ENCODE assay signal across 1 cellular context in genomic region chr2:210556355-210556980, GRCh38.
TF ChIP-seq lines count a peak whose summit lies in the region.

Gene CPS1, plus strand, starts transcription at chr2:210556599. Its CDS starts 135 bp downstream, at chr2:210556734.

TF ChIP-seq in WTC11, 78 proteins besides CTCF, POLR2A, EP300 and RAD21 (continued from another document):
- TF ChIP-seq, protein P1, sequence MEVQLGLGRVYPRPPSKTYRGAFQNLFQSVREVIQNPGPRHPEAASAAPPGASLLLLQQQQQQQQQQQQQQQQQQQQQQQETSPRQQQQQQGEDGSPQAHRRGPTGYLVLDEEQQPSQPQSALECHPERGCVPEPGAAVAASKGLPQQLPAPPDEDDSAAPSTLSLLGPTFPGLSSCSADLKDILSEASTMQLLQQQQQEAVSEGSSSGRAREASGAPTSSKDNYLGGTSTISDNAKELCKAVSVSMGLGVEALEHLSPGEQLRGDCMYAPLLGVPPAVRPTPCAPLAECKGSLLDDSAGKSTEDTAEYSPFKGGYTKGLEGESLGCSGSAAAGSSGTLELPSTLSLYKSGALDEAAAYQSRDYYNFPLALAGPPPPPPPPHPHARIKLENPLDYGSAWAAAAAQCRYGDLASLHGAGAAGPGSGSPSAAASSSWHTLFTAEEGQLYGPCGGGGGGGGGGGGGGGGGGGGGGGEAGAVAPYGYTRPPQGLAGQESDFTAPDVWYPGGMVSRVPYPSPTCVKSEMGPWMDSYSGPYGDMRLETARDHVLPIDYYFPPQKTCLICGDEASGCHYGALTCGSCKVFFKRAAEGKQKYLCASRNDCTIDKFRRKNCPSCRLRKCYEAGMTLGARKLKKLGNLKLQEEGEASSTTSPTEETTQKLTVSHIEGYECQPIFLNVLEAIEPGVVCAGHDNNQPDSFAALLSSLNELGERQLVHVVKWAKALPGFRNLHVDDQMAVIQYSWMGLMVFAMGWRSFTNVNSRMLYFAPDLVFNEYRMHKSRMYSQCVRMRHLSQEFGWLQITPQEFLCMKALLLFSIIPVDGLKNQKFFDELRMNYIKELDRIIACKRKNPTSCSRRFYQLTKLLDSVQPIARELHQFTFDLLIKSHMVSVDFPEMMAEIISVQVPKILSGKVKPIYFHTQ (CRISPR knock-in tag; IDR thresholded peaks at IDR 0.05): no peak
- no peak for TF ChIP-seq MAX (CRISPR knock-in tag; IDR thresholded peaks at IDR 0.05)
- TF ChIP-seq GTF2I (CRISPR knock-in tag; conservative IDR thresholded peaks at IDR 0.05): no peak
- no peak for TF ChIP-seq MYBL2 (CRISPR knock-in tag; IDR thresholded peaks at IDR 0.05)
- no peak for TF ChIP-seq NFYB (CRISPR knock-in tag; conservative IDR thresholded peaks at IDR 0.05; ENCODE audit: low read depth)
- TF ChIP-seq ZBTB21 (CRISPR knock-in tag; IDR thresholded peaks at IDR 0.05; ENCODE audit: borderline replicate concordance): no peak
- TF ChIP-seq SP1 (CRISPR knock-in tag; conservative IDR thresholded peaks at IDR 0.05): no peak
- TF ChIP-seq, protein P2, sequence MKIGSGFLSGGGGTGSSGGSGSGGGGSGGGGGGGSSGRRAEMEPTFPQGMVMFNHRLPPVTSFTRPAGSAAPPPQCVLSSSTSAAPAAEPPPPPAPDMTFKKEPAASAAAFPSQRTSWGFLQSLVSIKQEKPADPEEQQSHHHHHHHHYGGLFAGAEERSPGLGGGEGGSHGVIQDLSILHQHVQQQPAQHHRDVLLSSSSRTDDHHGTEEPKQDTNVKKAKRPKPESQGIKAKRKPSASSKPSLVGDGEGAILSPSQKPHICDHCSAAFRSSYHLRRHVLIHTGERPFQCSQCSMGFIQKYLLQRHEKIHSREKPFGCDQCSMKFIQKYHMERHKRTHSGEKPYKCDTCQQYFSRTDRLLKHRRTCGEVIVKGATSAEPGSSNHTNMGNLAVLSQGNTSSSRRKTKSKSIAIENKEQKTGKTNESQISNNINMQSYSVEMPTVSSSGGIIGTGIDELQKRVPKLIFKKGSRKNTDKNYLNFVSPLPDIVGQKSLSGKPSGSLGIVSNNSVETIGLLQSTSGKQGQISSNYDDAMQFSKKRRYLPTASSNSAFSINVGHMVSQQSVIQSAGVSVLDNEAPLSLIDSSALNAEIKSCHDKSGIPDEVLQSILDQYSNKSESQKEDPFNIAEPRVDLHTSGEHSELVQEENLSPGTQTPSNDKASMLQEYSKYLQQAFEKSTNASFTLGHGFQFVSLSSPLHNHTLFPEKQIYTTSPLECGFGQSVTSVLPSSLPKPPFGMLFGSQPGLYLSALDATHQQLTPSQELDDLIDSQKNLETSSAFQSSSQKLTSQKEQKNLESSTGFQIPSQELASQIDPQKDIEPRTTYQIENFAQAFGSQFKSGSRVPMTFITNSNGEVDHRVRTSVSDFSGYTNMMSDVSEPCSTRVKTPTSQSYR (CRISPR knock-in tag; IDR thresholded peaks at IDR 0.05): no peak
- TF ChIP-seq TEAD4 (CRISPR knock-in tag; IDR thresholded peaks at IDR 0.05): no peak
- no peak for TF ChIP-seq JAZF1 (CRISPR knock-in tag; IDR thresholded peaks at IDR 0.05)
- TF ChIP-seq, protein P3, sequence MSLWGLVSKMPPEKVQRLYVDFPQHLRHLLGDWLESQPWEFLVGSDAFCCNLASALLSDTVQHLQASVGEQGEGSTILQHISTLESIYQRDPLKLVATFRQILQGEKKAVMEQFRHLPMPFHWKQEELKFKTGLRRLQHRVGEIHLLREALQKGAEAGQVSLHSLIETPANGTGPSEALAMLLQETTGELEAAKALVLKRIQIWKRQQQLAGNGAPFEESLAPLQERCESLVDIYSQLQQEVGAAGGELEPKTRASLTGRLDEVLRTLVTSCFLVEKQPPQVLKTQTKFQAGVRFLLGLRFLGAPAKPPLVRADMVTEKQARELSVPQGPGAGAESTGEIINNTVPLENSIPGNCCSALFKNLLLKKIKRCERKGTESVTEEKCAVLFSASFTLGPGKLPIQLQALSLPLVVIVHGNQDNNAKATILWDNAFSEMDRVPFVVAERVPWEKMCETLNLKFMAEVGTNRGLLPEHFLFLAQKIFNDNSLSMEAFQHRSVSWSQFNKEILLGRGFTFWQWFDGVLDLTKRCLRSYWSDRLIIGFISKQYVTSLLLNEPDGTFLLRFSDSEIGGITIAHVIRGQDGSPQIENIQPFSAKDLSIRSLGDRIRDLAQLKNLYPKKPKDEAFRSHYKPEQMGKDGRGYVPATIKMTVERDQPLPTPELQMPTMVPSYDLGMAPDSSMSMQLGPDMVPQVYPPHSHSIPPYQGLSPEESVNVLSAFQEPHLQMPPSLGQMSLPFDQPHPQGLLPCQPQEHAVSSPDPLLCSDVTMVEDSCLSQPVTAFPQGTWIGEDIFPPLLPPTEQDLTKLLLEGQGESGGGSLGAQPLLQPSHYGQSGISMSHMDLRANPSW (CRISPR knock-in tag; conservative IDR thresholded peaks at IDR 0.05; ENCODE audit: low read depth): no peak
- no peak for TF ChIP-seq EMX1 (CRISPR knock-in tag; IDR thresholded peaks at IDR 0.05)
